ENCODE assay signal across 17 cellular contexts in the genomic region with DNA sequence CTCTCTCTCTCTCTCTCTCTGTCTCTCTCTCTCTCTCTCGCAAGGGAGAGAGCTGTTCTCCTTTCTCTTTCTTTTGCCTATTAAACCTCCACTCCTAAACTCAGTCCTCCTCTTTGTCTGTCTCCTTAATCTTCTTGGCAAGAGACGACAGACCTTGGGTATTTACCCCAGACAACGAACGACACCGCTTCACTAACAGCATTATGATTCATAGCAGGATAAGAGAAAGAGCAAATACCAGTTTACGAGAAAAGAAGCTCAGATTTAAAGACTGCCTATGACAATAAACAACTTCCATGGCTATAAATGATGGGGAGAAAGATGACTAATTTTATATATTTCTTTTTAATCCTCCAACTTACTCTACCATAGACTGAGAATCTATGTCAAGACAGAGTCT.
A peak's percentile ranks its signal among the peaks of the same experiment; 100 is the strongest.
DNase-seq lines count a peak whose midpoint lies in the region; ATAC-seq, FAIRE-seq and TF ChIP-seq lines count a peak whose summit lies in the region.
"Had no signal": no experiment of that assay in that cellular context is flagged by ENCODE, and none has a peak within 500 bp of the region (broad histone marks: within the 10 kb centered on the region; RNA-seq: fewer than 3 reads in every experiment).

No MANE protein-coding gene starts in this region.

- H2AFZ ChIP-seq in astrocyte (ENCODE audit: low read depth, low read length) (no peak overlapping the region), neural progenitor cell (replicated peaks) (peak overlapping the region; percentile 45)

- no peak for FAIRE-seq in astrocyte (lab: Jason Lieb, UNC)
- FAIRE-seq: HTR-8/SVneo had no signal

- TF ChIP-seq CTCF in astrocyte (IDR thresholded peaks at IDR 0.05; ENCODE audit: insufficient read depth, low read depth, low read length), result no peak
- TF ChIP-seq CTCF in neural progenitor cell (IDR thresholded peaks at IDR 0.05), result no peak

- peak; percentile 73 for DNase-seq in EH (ENCODE audit: low read depth)
- DNase-seq in MG63, result peak; percentile 48
- DNase-seq in astrocyte (ENCODE audit: low read depth), result peak; percentile 42
- DNase-seq in neural progenitor cell (ENCODE audit: low spot score), result no peak
- DNase-seq in activated T-cell treated with anti-CD3 and anti-CD28 coated beads, Interleukin-2, amount 50 U/mL, for 48 hours, result no peak
- DNase-seq in erythroblast (lab: John Stamatoyannopoulos, UW), result no peak
- no peak for DNase-seq in activated T-cell treated with anti-CD3 and anti-CD28 coated beads, Interleukin-2, amount 50 U/mL, for 4 hours
- DNase-seq: Caco-2; CD4-positive, alpha-beta T cell; Kasumi-1; NCI-H1105; NCI-H2081; SHP77 treated with DMSO at 0.1 percent for 48 hours; SK-N-SH had no signal

- no peak overlapping the region for H3K4me3 ChIP-seq in MG63
- H3K4me3 ChIP-seq in astrocyte (ENCODE audit: insufficient read depth, low read depth, low read length), result no peak overlapping the region
- H3K4me3 ChIP-seq in neural progenitor cell, result no peak overlapping the region

- no peaks in the 10 kb centered on the region for H4K20me1 ChIP-seq in astrocyte (ENCODE audit: insufficient read depth, low read length)
- no peaks in the 10 kb centered on the region for H4K20me1 ChIP-seq in neural progenitor cell (ENCODE audit: low read depth)

- no peak overlapping the region for H3K4me2 ChIP-seq in astrocyte (ENCODE audit: low read length)
- peak overlapping the region; percentile 14 for H3K4me2 ChIP-seq in neural progenitor cell
- H3K4me2 ChIP-seq: SK-N-SH had no signal

- H3K27ac Mint-ChIP-seq in astrocyte (ENCODE audit: unreplicated experiment) (no peak overlapping the region), neural progenitor cell (no peak overlapping the region)
- H3K27ac Mint-ChIP-seq: CD4-positive, alpha-beta T cell had no signal

- H3K9me3 Mint-ChIP-seq in astrocyte (ENCODE audit: unreplicated experiment) (no peaks in the 10 kb centered on the region), neural progenitor cell (no peaks in the 10 kb centered on the region)
- peaks cover 8% of the 10 kb centered on the region for H3K9me3 Mint-ChIP-seq in activated T-cell treated with anti-CD3 and anti-CD28 coated beads, Interleukin-2, amount 50 U/mL, for 4 hours

- H3K36me3 ChIP-seq in MG63 (no peaks in the 10 kb centered on the region), astrocyte (ENCODE audit: insufficient read depth, low read length) (no peaks in the 10 kb centered on the region), neural progenitor cell (no peaks in the 10 kb centered on the region)

- H3K27ac ChIP-seq in astrocyte (ENCODE audit: low read depth, low read length) (no peak overlapping the region), neural progenitor cell (no peak overlapping the region)

- no peaks in the 10 kb centered on the region for H3K4me1 Mint-ChIP-seq in astrocyte (ENCODE audit: low read depth, unreplicated experiment)
- no peaks in the 10 kb centered on the region for H3K4me1 Mint-ChIP-seq in neural progenitor cell
- H3K4me1 Mint-ChIP-seq in activated T-cell treated with anti-CD3 and anti-CD28 coated beads, Interleukin-2, amount 50 U/mL, for 4 hours (ENCODE audit: low read depth), result no peaks in the 10 kb centered on the region
- H3K4me1 Mint-ChIP-seq: IgD-negative memory B cell had no signal

- H3K79me2 ChIP-seq in astrocyte (ENCODE audit: insufficient read depth, low read length), result no peaks in the 10 kb centered on the region
- H3K79me2 ChIP-seq in neural progenitor cell (ENCODE audit: low read depth), result no peaks in the 10 kb centered on the region

- H3K4me1 ChIP-seq in astrocyte (ENCODE audit: insufficient read depth, low read length), result no peaks in the 10 kb centered on the region
- peaks cover 7% of the 10 kb centered on the region for H3K4me1 ChIP-seq in neural progenitor cell
- H3K4me1 ChIP-seq: Caco-2 had no signal

- H3K4me3 Mint-ChIP-seq in astrocyte (ENCODE audit: unreplicated experiment) (no peak overlapping the region), neural progenitor cell (no peak overlapping the region)
- H3K4me3 Mint-ChIP-seq in activated T-cell treated with anti-CD3 and anti-CD28 coated beads, Interleukin-2, amount 50 U/mL, for 4 hours, result no peak overlapping the region
- H3K4me3 Mint-ChIP-seq: CD4-positive, alpha-beta T cell; IgD-negative memory B cell had no signal

- no peaks in the 10 kb centered on the region for H3K27me3 Mint-ChIP-seq in astrocyte (ENCODE audit: low read depth, unreplicated experiment)
- H3K27me3 Mint-ChIP-seq in neural progenitor cell (ENCODE audit: insufficient read depth, low read depth), result no peaks in the 10 kb centered on the region
- no peaks in the 10 kb centered on the region for H3K27me3 Mint-ChIP-seq in activated T-cell treated with anti-CD3 and anti-CD28 coated beads, Interleukin-2, amount 50 U/mL, for 4 hours (ENCODE audit: low read depth)
- H3K27me3 Mint-ChIP-seq: IgD-negative memory B cell had no signal

- H3K9ac ChIP-seq in astrocyte (ENCODE audit: low read length) (no peak overlapping the region), neural progenitor cell (no peak overlapping the region)
- H3K9ac ChIP-seq: SK-N-SH had no signal

- TF ChIP-seq POLR2A in erythroblast (IDR thresholded peaks at IDR 0.05; ENCODE audit: low read length), result no peak

- H3K27me3 ChIP-seq in MG63 (no peaks in the 10 kb centered on the region), astrocyte (ENCODE audit: insufficient read depth, low read length) (no peaks in the 10 kb centered on the region), neural progenitor cell (no peaks in the 10 kb centered on the region)

- ATAC-seq in activated T-cell treated with anti-CD3 and anti-CD28 coated beads, Interleukin-2, amount 50 U/mL, for 4 hours, result no peak
- ATAC-seq: HCT116 had no signal

- H3F3A ChIP-seq in neural progenitor cell (ENCODE audit: low read depth), result peaks cover 5% of the 10 kb centered on the region

- H3K9me3 ChIP-seq in MG63 (0 out of 2 replicates have a peak, but pooled peaks cover 4% of the 10 kb centered on the region), astrocyte (ENCODE audit: insufficient read depth, low read depth, low read length) (no peaks in the 10 kb centered on the region), neural progenitor cell (ENCODE audit: low read depth) (no peaks in the 10 kb centered on the region)
- H3K9me3 ChIP-seq: Caco-2, SK-N-SH had no signal

- H3K36me3 Mint-ChIP-seq in astrocyte (ENCODE audit: low read depth, unreplicated experiment) (no peaks in the 10 kb centered on the region), neural progenitor cell (no peaks in the 10 kb centered on the region)
- no peaks in the 10 kb centered on the region for H3K36me3 Mint-ChIP-seq in activated T-cell treated with anti-CD3 and anti-CD28 coated beads, Interleukin-2, amount 50 U/mL, for 4 hours (ENCODE audit: insufficient read depth)
- H3K36me3 Mint-ChIP-seq: IgD-negative memory B cell had no signal

Comparison
In these comparisons a context has a peak if more than half of its experiments do, and no peak if none do; other contexts are left out.
1. DNase-seq: peak in EH (single experiment), MG63 (single experiment) and astrocyte (single experiment); none in neural progenitor cell (single experiment), activated T-cell treated with anti-CD3 and anti-CD28 coated beads, Interleukin-2, amount 50 U/mL, for 48 hours (0 of 2), erythroblast (0 of 2) and activated T-cell treated with anti-CD3 and anti-CD28 coated beads, Interleukin-2, amount 50 U/mL, for 4 hours (single experiment).